8 cellular contexts compared by ENCODE assay signal in genomic region chr15:65181582-65182353, GRCh38. TPM values are rescaled to one million over a fixed set of nuclear protein-coding genes. Genes with fewer than 3 reads are reported as not detected.
DNase-seq lines count a peak whose midpoint lies in the region; ATAC-seq, FAIRE-seq and TF ChIP-seq lines count a peak whose summit lies in the region.
"Not testable (repeated sequence)": the region's sequence is repeated elsewhere in the genome, so short reads cannot be mapped to it uniquely, and the experiment has no call there.
"Had no signal": no experiment of that assay in that cellular context is flagged by ENCODE, and none has a peak within 500 bp of the region (broad histone marks: within the 10 kb centered on the region; RNA-seq: fewer than 3 reads in every experiment).

No MANE protein-coding gene starts in this region.

- H2AFZ ChIP-seq in SU-DHL-6 (ENCODE audit: low read depth, low read length, severe bottlenecking); GM12878 (ENCODE audit: control insufficient read depth, low read depth, low read length): not testable (repeated sequence)

- FAIRE-seq in GM12878 (lab: Jason Lieb, UNC), result not testable (repeated sequence)

- not testable (repeated sequence) for TF ChIP-seq RAD21 in GM12878 (IDR thresholded peaks at IDR 0.05; ENCODE audit: insufficient read depth, low read depth, low read length)

- in situ Hi-C loops in GM12878 (cut with MboI), result not testable (repeated sequence)

- peaks cover 15% of the 10 kb centered on the region for H3F3A ChIP-seq in SU-DHL-6 (ENCODE audit: insufficient read depth)

- H3K9me3 ChIP-seq in CD4-positive, alpha-beta memory T cell (ENCODE audit: control insufficient read depth in 1 of 2, low read length in 2 of 2); SU-DHL-6 (ENCODE audit: insufficient read depth, low read length); GM12878 (replicated peaks; ENCODE audit: control insufficient read depth, insufficient read depth, low read length); skeletal muscle satellite cell (replicated peaks; ENCODE audit: low read length): not testable (repeated sequence)

- H3K79me2 ChIP-seq in SU-DHL-6 (ENCODE audit: insufficient read depth, low read length) (peaks cover 53% of the 10 kb centered on the region), GM12878 (ENCODE audit: control insufficient read depth, insufficient read depth, low read length) (peaks cover 49% of the 10 kb centered on the region)

- not testable (repeated sequence) for H3K27me3 Mint-ChIP-seq in CD4-positive, alpha-beta memory T cell; activated T-helper 1 cell treated with anti-CD3 and anti-CD28 coated beads, Interleukin-12 subunit alpha, Interleukin-12 subunit beta, Interleukin-2, Interleukin-4 antibody, amounts not matched to agents 30 ng/mL and 10 ng/mL and 1 ng/mL, durations not matched to agents 14 hours and 24 hours and 36 hours (ENCODE audit: insufficient read depth); natural killer cell (ENCODE audit: low read depth in 2 of 2)

- H3K4me1 Mint-ChIP-seq in CD4-positive, alpha-beta memory T cell, result peaks cover 14 to 47% (median 24%) of the 10 kb centered on the region in 4 donors
- H3K4me1 Mint-ChIP-seq in activated T-helper 1 cell treated with anti-CD3 and anti-CD28 coated beads, Interleukin-12 subunit alpha, Interleukin-12 subunit beta, Interleukin-2, Interleukin-4 antibody, amounts not matched to agents 30 ng/mL and 10 ng/mL and 1 ng/mL, durations not matched to agents 14 hours and 24 hours and 36 hours (ENCODE audit: low read depth), result peaks cover 31% of the 10 kb centered on the region
- H3K4me1 Mint-ChIP-seq in natural killer cell, result peaks cover 26 to 31% of the 10 kb centered on the region in 2 donors

- H3K27ac Mint-ChIP-seq in CD4-positive, alpha-beta memory T cell, result peak overlapping the region in 1 of 7 donors; percentile 61
- H3K27ac Mint-ChIP-seq in activated T-helper 1 cell treated with anti-CD3 and anti-CD28 coated beads, Interleukin-12 subunit alpha, Interleukin-12 subunit beta, Interleukin-2, Interleukin-4 antibody, amounts not matched to agents 30 ng/mL and 10 ng/mL and 1 ng/mL, durations not matched to agents 14 hours and 24 hours and 36 hours, result not testable (repeated sequence)
- peak overlapping the region in 1 of 2 donors; percentile 51 for H3K27ac Mint-ChIP-seq in natural killer cell

- not testable (repeated sequence) for TF ChIP-seq CTCF in SU-DHL-6 (IDR thresholded peaks at IDR 0.05; ENCODE audit: insufficient read depth, low read length, poor library complexity, severe bottlenecking); GM12878 (IDR thresholded peaks at IDR 0.05 in 2 of 3, conservative IDR thresholded peaks at IDR 0.05 in 1 of 3; ENCODE audit: control insufficient read depth in 2 of 3, extremely low read depth in 1 of 3, insufficient read depth in 1 of 3, low read depth in 3 of 3, low read length in 3 of 3); natural killer cell (IDR thresholded peaks at IDR 0.05)

- H4K20me1 ChIP-seq in SU-DHL-6 (ENCODE audit: low read depth, low read length); GM12878 (ENCODE audit: control insufficient read depth, insufficient read depth): not testable (repeated sequence)

- H3K27ac ChIP-seq in CD4-positive, alpha-beta memory T cell (ENCODE audit: low read depth, low read length); GM12878 (ENCODE audit: control insufficient read depth, insufficient read depth): not testable (repeated sequence)
- H3K27ac ChIP-seq in SU-DHL-6 (ENCODE audit: low read depth, low read length), result peak overlapping the region; percentile 66; the same call in 1 of the 2 replicates

- peak overlapping the region; percentile 98 for H3K4me2 ChIP-seq in SU-DHL-6 (ENCODE audit: low read depth, low read length, poor library complexity, severe bottlenecking)
- H3K4me2 ChIP-seq in GM12878 (ENCODE audit: control insufficient read depth, insufficient read depth), result peak overlapping the region; percentile 30
- H3K4me2 ChIP-seq in skeletal muscle satellite cell (ENCODE audit: low read length), result peak overlapping the region; percentile 89

- not testable (repeated sequence) for TF ChIP-seq POLR2A in GM12878 (IDR thresholded peaks at IDR 0.05; ENCODE audit: low read depth, low read length)

- H3K9me2 ChIP-seq in SU-DHL-6 (replicated peaks; ENCODE audit: insufficient read depth, low read length), result not testable (repeated sequence)

- peak overlapping the region in 5 of 8 donors; percentile 21 to 66 (median 50) for H3K4me3 Mint-ChIP-seq in CD4-positive, alpha-beta memory T cell
- peak overlapping the region; percentile 30 for H3K4me3 Mint-ChIP-seq in activated T-helper 1 cell treated with anti-CD3 and anti-CD28 coated beads, Interleukin-12 subunit alpha, Interleukin-12 subunit beta, Interleukin-2, Interleukin-4 antibody, amounts not matched to agents 30 ng/mL and 10 ng/mL and 1 ng/mL, durations not matched to agents 14 hours and 24 hours and 36 hours
- H3K4me3 Mint-ChIP-seq in natural killer cell, result peak overlapping the region; percentile 43

- SMC1A ChIA-PET in GM12878 (lab: Charles Lee; ENCODE audit: uncharacterized antibody, unreplicated experiment), result interaction anchor here (0.7 to 1.7 kb wide), 6 partner anchors 10 to 116 kb away, joined by 3 to 8 read pairs (median 4); partner anchors contain the start of gene PDCD7

- peaks cover 37% of the 10 kb centered on the region for H3K4me1 ChIP-seq in CD4-positive, alpha-beta memory T cell (ENCODE audit: insufficient read depth, low read length)
- not testable (repeated sequence) for H3K4me1 ChIP-seq in GM12878 (ENCODE audit: control insufficient read depth, insufficient read depth, low read length)
- H3K4me1 ChIP-seq in skeletal muscle satellite cell (ENCODE audit: control insufficient read depth, insufficient read depth, low read length), result peaks cover 11% of the 10 kb centered on the region

- not testable (repeated sequence) for BruUV-seq in GM12878 (replicated peaks; lab: Mats Ljungman, UMichigan)

- RAD21 ChIA-PET in GM12878 (lab: Charles Lee; ENCODE audit: unreplicated experiment), result interaction anchor here (0.9 to 1.6 kb wide), 5 partner anchors 48 to 611 kb away, joined by 3 read pairs; partner anchors contain the start of genes DENND4A, PARP16 and PDCD7

- CTCF ChIA-PET in CD4-positive, alpha-beta memory T cell (lab: Charles Lee; ENCODE audit: partially characterized antibody), result interaction anchor here (0.7 kb wide), 1 partner anchor 98 kb away, joined by 3 read pairs; no protein-coding TSS in a partner anchor
- CTCF ChIA-PET in GM12878 (lab: Yijun Ruan, JAX), result interaction anchor here (0.6 to 1.4 kb wide), 10 partner anchors 39 to 449 kb away, joined by 3 to 6 read pairs (median 4); partner anchors contain the start of genes PARP16 and PDCD7

- not testable (repeated sequence) for DNase-seq in CD4-positive, alpha-beta memory T cell; activated T-helper 1 cell treated with anti-CD3 and anti-CD28 coated beads, Interleukin-12 subunit alpha, Interleukin-12 subunit beta, Interleukin-2, Interleukin-4 antibody, amounts not matched to agents 30 ng/mL and 10 ng/mL and 1 ng/mL, durations not matched to agents 14 hours and 24 hours and 36 hours (ENCODE audit: low spot score); GM12878 (ENCODE audit: low read depth, low spot score); natural killer cell
- peak; percentile 2 for DNase-seq in islet precursor cell

- 88% methylated on average over 14 of the region's 15 CpGs for WGBS in GM12878 (ENCODE audit: insufficient coverage, insufficient replicate concordance, low lambda C conversion rate, missing lambda C conversion rate)

- TF ChIP-seq EP300 in GM12878 (IDR thresholded peaks at IDR 0.05; ENCODE audit: borderline replicate concordance in 1 of 2, control insufficient read depth in 1 of 2, low read depth in 2 of 2, low read length in 2 of 2), result not testable (repeated sequence)

- not testable (repeated sequence) for H3K27me3 ChIP-seq in CD4-positive, alpha-beta memory T cell (ENCODE audit: insufficient read depth, low read length); SU-DHL-6 (ENCODE audit: low read length); GM12878 (replicated peaks in 1 of 2; ENCODE audit: control insufficient read depth in 2 of 2, insufficient read depth in 2 of 2, low read length in 1 of 2); skeletal muscle satellite cell (ENCODE audit: control insufficient read depth, insufficient read depth, low read length)

- H3K36me3 ChIP-seq in CD4-positive, alpha-beta memory T cell (ENCODE audit: insufficient read depth, low read length), result peaks cover 27% of the 10 kb centered on the region
- H3K36me3 ChIP-seq in SU-DHL-6 (ENCODE audit: low read length) (peaks cover 18% of the 10 kb centered on the region; the same call in 1 of the 2 replicates), skeletal muscle satellite cell (ENCODE audit: insufficient read depth, low read length) (peaks cover 32% of the 10 kb centered on the region)
- not testable (repeated sequence) for H3K36me3 ChIP-seq in GM12878 (ENCODE audit: control insufficient read depth in 2 of 2, insufficient read depth in 2 of 2, low read length in 1 of 2)

- POLR2A ChIA-PET in CD4-positive, alpha-beta memory T cell (lab: Charles Lee; ENCODE audit: partially characterized antibody), result interaction anchor here (1.2 kb wide), 2 partner anchors 105 to 115 kb away, joined by 4 read pairs; partner anchors contain the start of gene PARP16
- POLR2A ChIA-PET in GM12878 (lab: Charles Lee), result interaction anchor here (0.6 to 2.1 kb wide), 8 partner anchors 10 to 1176 kb away, joined by 3 to 7 read pairs (median 4); partner anchors contain the start of genes PDCD7 and RNU5B-1

- not testable (repeated sequence) for H3K4me3 ChIP-seq in CD4-positive, alpha-beta memory T cell (ENCODE audit: low read length in 2 of 2); SU-DHL-6 (ENCODE audit: insufficient read depth, low read length, poor library complexity, severe bottlenecking); skeletal muscle satellite cell (ENCODE audit: low read length)
- peak overlapping the region; percentile 38; the same call in 1 of the 2 replicates for H3K4me3 ChIP-seq in GM12878

- H3K36me3 Mint-ChIP-seq in CD4-positive, alpha-beta memory T cell, result peaks cover 4 to 35% of the 10 kb centered on the region in 2 donors
- H3K36me3 Mint-ChIP-seq in activated T-helper 1 cell treated with anti-CD3 and anti-CD28 coated beads, Interleukin-12 subunit alpha, Interleukin-12 subunit beta, Interleukin-2, Interleukin-4 antibody, amounts not matched to agents 30 ng/mL and 10 ng/mL and 1 ng/mL, durations not matched to agents 14 hours and 24 hours and 36 hours (ENCODE audit: low read depth), result peaks cover 13% of the 10 kb centered on the region
- not testable (repeated sequence) for H3K36me3 Mint-ChIP-seq in natural killer cell

- not testable (repeated sequence) for H3K9me3 Mint-ChIP-seq in CD4-positive, alpha-beta memory T cell; activated T-helper 1 cell treated with anti-CD3 and anti-CD28 coated beads, Interleukin-12 subunit alpha, Interleukin-12 subunit beta, Interleukin-2, Interleukin-4 antibody, amounts not matched to agents 30 ng/mL and 10 ng/mL and 1 ng/mL, durations not matched to agents 14 hours and 24 hours and 36 hours; natural killer cell

- not testable (repeated sequence) for ATAC-seq in GM12878, natural killer cell

- intact Hi-C loops in CD4-positive, alpha-beta memory T cell (cut with micrococcal nuclease), result not testable (repeated sequence)
- intact Hi-C loops in activated T-helper 1 cell treated with anti-CD3 and anti-CD28 coated beads, Interleukin-12 subunit alpha, Interleukin-12 subunit beta, Interleukin-2, Interleukin-4 antibody, amounts not matched to agents 30 ng/mL and 10 ng/mL and 1 ng/mL, durations not matched to agents 14 hours and 24 hours and 36 hours (cut with micrococcal nuclease), result loop anchor here (10.0 kb wide), 1 partner anchor 357 kb away; the partner anchor contains the start of gene PIF1
- intact Hi-C loops in GM12878 (cut with micrococcal nuclease; ENCODE audit: unreplicated experiment), result loop anchor here (5.0 kb wide), 1 partner anchor 129 kb away; no protein-coding TSS in a partner anchor
- intact Hi-C loops in natural killer cell (cut with micrococcal nuclease), result loop anchor here (10.0 kb wide), 2 partner anchors 47 to 203 kb away; partner anchors contain the start of gene PDCD7

- not testable (repeated sequence) for H3K9ac ChIP-seq in SU-DHL-6 (ENCODE audit: low read length); GM12878 (ENCODE audit: control insufficient read depth, insufficient read depth, low read length); skeletal muscle satellite cell (ENCODE audit: low read depth, low read length)

RNA-seq across cellular contexts. Expression of gene CLPX, which starts 3.4 kb away (rescaled TPM):
- total RNA-seq in CD4-positive, alpha-beta memory T cell, result 10 to 100 TPM; 52.0 to 52.4 TPM
- 10 to 100 TPM; 28.1 to 29.2 TPM for polyA plus RNA-seq in CD4-positive, alpha-beta memory T cell
- total RNA-seq in activated T-helper 1 cell treated with anti-CD3 and anti-CD28 coated beads, Interleukin-12 subunit alpha, Interleukin-12 subunit beta, Interleukin-2, Interleukin-4 antibody, amounts not matched to agents 30 ng/mL and 10 ng/mL and 1 ng/mL, durations not matched to agents 14 hours and 24 hours and 36 hours, result 55.7 and 57.2 TPM in 2 replicates
- 83.2 and 92.5 TPM in 2 replicates for total RNA-seq in GM12878 (2013; cell fraction: nucleolus; rRNA removed)
- 18.4 and 23.4 TPM in 2 replicates for total RNA-seq in GM12878 (2014; rRNA removed)
- total RNA-seq in GM12878 (2014; rRNA removed; fragmentation: Illumina TruSeq; extraction: Trizol), result 41.9 and 44.4 TPM in 2 replicates
- 46.7 and 49.5 TPM in 2 replicates for total RNA-seq in GM12878 (2021)
- polyA plus RNA-seq in GM12878 (2011; ENCODE audit: low read depth), result 13.4 TPM
- polyA plus RNA-seq in GM12878 (2011; rRNA removed), result 57.4 and 97.6 TPM in 2 replicates
- 18.4 and 19.1 TPM in 2 replicates for polyA plus RNA-seq in GM12878 (2011; cell fraction: cytosol; rRNA removed)
- polyA plus RNA-seq in GM12878 (2011; cell fraction: nucleus; rRNA removed), result 36.3 and 48.5 TPM in 2 replicates
- 29.9 and 32.9 TPM in 2 replicates for polyA plus RNA-seq in GM12878 (2012)
- polyA plus RNA-seq in GM12878 (2014; fragmentation: Illumina TruSeq; extraction: Trizol), result 42.1 and 48.7 TPM in 2 replicates
- 10 to 100 TPM; 10.1 to 12.5 TPM for polyA plus RNA-seq in GM12878 (2014; fragmentation: Nextera tagmentation; extraction: Ambion mirVana)
- polyA plus RNA-seq in GM12878 (2014; rRNA removed), result 33.4 and 37.8 TPM in 2 replicates
- polyA plus RNA-seq in GM12878 (2016; fragmentation: Nextera tagmentation; extraction: Ambion mirVana), result 10 to 100 TPM; 20.0 to 24.8 TPM
- polyA minus RNA-seq in GM12878 (2011; rRNA and poly(A)+ RNA removed), result 27.6 and 46.2 TPM in 2 replicates
- polyA minus RNA-seq in GM12878 (2011; cell fraction: cytosol; rRNA and poly(A)+ RNA removed), result 18.4 and 23.4 TPM in 2 replicates
- 20.6 and 25.8 TPM in 2 replicates for polyA minus RNA-seq in GM12878 (2011; cell fraction: nucleus; rRNA and poly(A)+ RNA removed)
- total RNA-seq in natural killer cell, result 10 to 100 TPM; 35.4 to 39.9 (median 38.2) TPM
- total RNA-seq in skeletal muscle satellite cell (2012; rRNA removed), result 35.2 and 43.3 TPM in 2 replicates

RNA-seq across cellular contexts. Expression of gene CILP, which starts 29.5 kb away (rescaled TPM):
- under 1 TPM; 0.42 to 0.44 TPM for total RNA-seq in CD4-positive, alpha-beta memory T cell
- not detected for polyA plus RNA-seq in CD4-positive, alpha-beta memory T cell
- not detected in 2 replicates for total RNA-seq in activated T-helper 1 cell treated with anti-CD3 and anti-CD28 coated beads, Interleukin-12 subunit alpha, Interleukin-12 subunit beta, Interleukin-2, Interleukin-4 antibody, amounts not matched to agents 30 ng/mL and 10 ng/mL and 1 ng/mL, durations not matched to agents 14 hours and 24 hours and 36 hours
- 0.10 TPM in 1 of 2 replicates, not detected in the other for total RNA-seq in GM12878 (2013; cell fraction: nucleolus; rRNA removed)
- total RNA-seq in GM12878 (2014; rRNA removed), result 0.06 TPM in 1 of 2 replicates, not detected in the other
- not detected in 2 replicates for total RNA-seq in GM12878 (2014; rRNA removed; fragmentation: Illumina TruSeq; extraction: Trizol)
- 0.05 TPM in 1 of 2 replicates, not detected in the other for total RNA-seq in GM12878 (2021)
- not detected for polyA plus RNA-seq in GM12878 (2011; ENCODE audit: low read depth)
- polyA plus RNA-seq in GM12878 (2011; rRNA removed), result 0.04 TPM in 2 replicates
- 0.01 and 0.02 TPM in 2 replicates for polyA plus RNA-seq in GM12878 (2011; cell fraction: cytosol; rRNA removed)
- 0.19 and 0.26 TPM in 2 replicates for polyA plus RNA-seq in GM12878 (2011; cell fraction: nucleus; rRNA removed)
- polyA plus RNA-seq in GM12878 (2012), result 0.06 and 0.07 TPM in 2 replicates
- polyA plus RNA-seq in GM12878 (2014; fragmentation: Illumina TruSeq; extraction: Trizol), result 0.03 TPM in 1 of 2 replicates, not detected in the other
- not detected for polyA plus RNA-seq in GM12878 (2014; fragmentation: Nextera tagmentation; extraction: Ambion mirVana)
- 0.03 and 0.04 TPM in 2 replicates for polyA plus RNA-seq in GM12878 (2014; rRNA removed)
- under 1 TPM in 1 of 2 experiments, not detected in 1; 0.04 TPM for polyA plus RNA-seq in GM12878 (2016; fragmentation: Nextera tagmentation; extraction: Ambion mirVana)
- polyA minus RNA-seq in GM12878 (2011; rRNA and poly(A)+ RNA removed), result 0.10 TPM in 1 of 2 replicates, not detected in the other
- not detected in 2 replicates for polyA minus RNA-seq in GM12878 (2011; cell fraction: cytosol; rRNA and poly(A)+ RNA removed)
- not detected in 2 replicates for polyA minus RNA-seq in GM12878 (2011; cell fraction: nucleus; rRNA and poly(A)+ RNA removed)
- total RNA-seq in natural killer cell, result under 1 TPM; 0.24 to 0.61 (median 0.35) TPM
- 0.25 and 2.0 TPM in 2 replicates for total RNA-seq in skeletal muscle satellite cell (2012; rRNA removed)
- total RNA-seq: G401 had no signal

RNA-seq across cellular contexts. Expression of gene PDCD7, which starts 48.2 kb away (rescaled TPM):
- 10 to 100 TPM; 30.5 to 40.5 TPM for total RNA-seq in CD4-positive, alpha-beta memory T cell
- 10 to 100 TPM in 1 of 2 donors, 1 to 10 TPM in 1; 8.8 to 15.1 TPM for polyA plus RNA-seq in CD4-positive, alpha-beta memory T cell
- total RNA-seq in activated T-helper 1 cell treated with anti-CD3 and anti-CD28 coated beads, Interleukin-12 subunit alpha, Interleukin-12 subunit beta, Interleukin-2, Interleukin-4 antibody, amounts not matched to agents 30 ng/mL and 10 ng/mL and 1 ng/mL, durations not matched to agents 14 hours and 24 hours and 36 hours, result 51.2 and 54.7 TPM in 2 replicates
- 30.6 and 35.1 TPM in 2 replicates for total RNA-seq in GM12878 (2013; cell fraction: nucleolus; rRNA removed)
- total RNA-seq in GM12878 (2014; rRNA removed) (14.9 and 15.8 TPM in 2 replicates), GM12878 (2014; rRNA removed; fragmentation: Illumina TruSeq; extraction: Trizol) (12.4 and 12.6 TPM in 2 replicates), GM12878 (2021) (20.1 and 22.9 TPM in 2 replicates), natural killer cell (10 to 100 TPM; 19.1 to 33.9 (median 26.7) TPM)
- 10.2 TPM for polyA plus RNA-seq in GM12878 (2011; ENCODE audit: low read depth)
- polyA plus RNA-seq in GM12878 (2011; rRNA removed) (22.8 and 24.3 TPM in 2 replicates), GM12878 (2014; fragmentation: Illumina TruSeq; extraction: Trizol) (24.2 and 26.0 TPM in 2 replicates), GM12878 (2014; fragmentation: Nextera tagmentation; extraction: Ambion mirVana) (10 to 100 TPM; 10.1 to 11.2 TPM), GM12878 (2014; rRNA removed) (14.1 and 15.1 TPM in 2 replicates), GM12878 (2016; fragmentation: Nextera tagmentation; extraction: Ambion mirVana) (1 to 10 TPM; 4.2 to 8.6 TPM)
- polyA plus RNA-seq in GM12878 (2011; cell fraction: cytosol; rRNA removed), result 15.4 and 18.2 TPM in 2 replicates
- polyA plus RNA-seq in GM12878 (2011; cell fraction: nucleus; rRNA removed), result 14.2 and 16.7 TPM in 2 replicates
- 11.8 and 19.0 TPM in 2 replicates for polyA plus RNA-seq in GM12878 (2012)
- polyA minus RNA-seq in GM12878 (2011; rRNA and poly(A)+ RNA removed), result 14.7 and 18.6 TPM in 2 replicates
- polyA minus RNA-seq in GM12878 (2011; cell fraction: cytosol; rRNA and poly(A)+ RNA removed), result 16.2 and 20.3 TPM in 2 replicates
- 7.5 and 11.2 TPM in 2 replicates for polyA minus RNA-seq in GM12878 (2011; cell fraction: nucleus; rRNA and poly(A)+ RNA removed)
- total RNA-seq in skeletal muscle satellite cell (2012; rRNA removed), result 15.7 and 16.8 TPM in 2 replicates

Comparison
In these comparisons a context has a peak if more than half of its experiments do, and no peak if none do; other contexts are left out.
1. H3K4me2 ChIP-seq: peak in every context shown above with its lines; median percentile 98 in SU-DHL-6; 89 in skeletal muscle satellite cell; 30 in GM12878.